Comparison of ENCODE assay signal across 8 cellular contexts in genomic region chr22:17370036-17370765, GRCh38. TPM values are rescaled to one million over a fixed set of nuclear protein-coding genes. Genes with fewer than 3 reads are reported as not detected.
DNase-seq lines count a peak whose midpoint lies in the region; ATAC-seq and TF ChIP-seq lines count a peak whose summit lies in the region.

No MANE protein-coding gene starts in this region.

- ATAC-seq in T-helper 17 cell = no peak
- no peak for ATAC-seq in GM19395 (IDR thresholded peaks at IDR 0.05; ENCODE audit: unreplicated experiment)
- no peak for ATAC-seq in left colon

- peak overlapping the region; percentile 35; the same call in 1 of the 2 replicates for H3K4me3 ChIP-seq in GM12864 (ENCODE audit: low read depth, low read length)
- peak overlapping the region; percentile 77 to 83 for H3K4me3 ChIP-seq in right atrium auricular region
- H3K4me3 ChIP-seq in retinal pigment epithelial cell (ENCODE audit: low read length) = peak overlapping the region; percentile 43

- peak overlapping the region; percentile 83 for H3K4me3 Mint-ChIP-seq in T-helper 17 cell

- H3K27ac Mint-ChIP-seq in T-helper 17 cell = no peak overlapping the region

- H3K36me3 ChIP-seq in right atrium auricular region = no peaks in the 10 kb centered on the region

- TF ChIP-seq CTCF in GM12864 (IDR thresholded peaks at IDR 0.05; ENCODE audit: low read depth, low read length, missing control alignments) (no peak), right atrium auricular region (IDR thresholded peaks at IDR 0.05) (no peak), retinal pigment epithelial cell (conservative IDR thresholded peaks at IDR 0.05; ENCODE audit: low read depth, low read length) (no peak)

- H3K4me1 ChIP-seq in right atrium auricular region = peaks cover 0 to 12% of the 10 kb centered on the region in 2 donors

- no peak for DNase-seq in GM12864 (ENCODE audit: low read depth)
- DNase-seq in T-helper 17 cell = no peak
- no peak for DNase-seq in right atrium auricular region (ENCODE audit: low spot score)
- no peak for DNase-seq in retinal pigment epithelial cell (ENCODE audit: low read depth)
- no peak for DNase-seq in stimulated activated CD8-positive, alpha-beta memory T cell treated with anti-CD3 and anti-CD28 coated beads, Interleukin-4, amount 100 ng/mL, for 48 hours
- DNase-seq in left colon = no peak
- no peak for DNase-seq in amniotic stem cell (lab: John Stamatoyannopoulos, UW)

- peaks cover 9% of the 10 kb centered on the region for H3K36me3 Mint-ChIP-seq in T-helper 17 cell (ENCODE audit: low read depth)

- peak overlapping the region; percentile 86 to 87 for H3K27ac ChIP-seq in right atrium auricular region

- H3K27me3 Mint-ChIP-seq in T-helper 17 cell = peaks cover 65% of the 10 kb centered on the region

- H3K27me3 ChIP-seq in right atrium auricular region = no peaks in the 10 kb centered on the region

- peaks cover 20% of the 10 kb centered on the region for H3K4me1 Mint-ChIP-seq in T-helper 17 cell

- intact Hi-C loops in left colon (cut with DNase I, micrococcal nuclease) = no loop called here

- H3K9me3 ChIP-seq in T-helper 17 cell (ENCODE audit: control insufficient read depth, low read length, poor library complexity, severe bottlenecking) (no peaks in the 10 kb centered on the region), right atrium auricular region (no peaks in the 10 kb centered on the region)

RNA-seq across cellular contexts. Expression of gene CECR2, which starts 0.9 kb away (rescaled TPM):
- total RNA-seq in T-helper 17 cell = under 1 TPM in 1 of 2 donors, not detected in 1; 0.29 TPM
- 1 to 10 TPM; 4.0 to 4.8 TPM for total RNA-seq in right atrium auricular region
- total RNA-seq in left colon = under 1 TPM; 0.21 to 0.36 TPM
